8 cellular contexts compared by ENCODE assay signal in the genomic region with DNA sequence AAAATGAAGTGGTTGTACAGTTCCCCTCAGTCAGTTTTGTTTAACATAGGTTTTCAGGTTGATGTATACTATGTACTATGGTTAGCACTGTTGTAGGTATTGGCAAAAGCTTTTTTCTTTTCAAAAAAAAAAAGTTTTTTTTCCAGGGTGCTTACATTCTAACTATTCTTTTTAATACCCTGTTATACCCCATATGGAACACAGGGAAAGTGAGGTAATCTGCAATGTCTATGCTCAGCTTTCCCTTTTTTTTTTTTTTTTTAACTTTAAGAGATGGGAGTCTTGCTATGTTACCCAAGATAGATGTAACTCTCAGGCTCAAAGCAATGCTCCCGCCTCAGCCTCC. TPM values are rescaled to one million over a fixed set of nuclear protein-coding genes. Genes with fewer than 3 reads are reported as not detected.
DNase-seq lines count a peak whose midpoint lies in the region; ATAC-seq and TF ChIP-seq lines count a peak whose summit lies in the region.

No MANE protein-coding gene starts in this region.

- no peaks in the 10 kb centered on the region for H3K27me3 ChIP-seq in esophagus (ENCODE audit: control insufficient read depth in 1 of 2, insufficient read depth in 2 of 2, low read length in 2 of 2)
- no peaks in the 10 kb centered on the region for H3K27me3 ChIP-seq in psoas muscle (ENCODE audit: insufficient read depth in 3 of 3, low read length in 2 of 3)

- H3K4me1 ChIP-seq in esophagus (ENCODE audit: control insufficient read depth in 2 of 2, insufficient read depth in 2 of 2, low read length in 1 of 2) (no peaks in the 10 kb centered on the region), psoas muscle (peaks cover 6% of the 10 kb centered on the region)

- intact Hi-C loops in psoas muscle (cut with DNase I): no loop called here

- H3K27ac ChIP-seq in esophagus (ENCODE audit: low read depth in 2 of 2, low read length in 1 of 2): peak overlapping the region; percentile 52 to 87
- H3K27ac ChIP-seq in psoas muscle: peak overlapping the region; percentile 67

- H3K9me3 ChIP-seq in esophagus (ENCODE audit: control insufficient read depth in 2 of 2, insufficient read depth in 1 of 2, low read depth in 1 of 2, low read length in 1 of 2): no peaks in the 10 kb centered on the region
- H3K9me3 ChIP-seq in psoas muscle: no peaks in the 10 kb centered on the region

- 3 to 5% methylated on average over 1 of the region's 1 CpG for WGBS in esophagus, 2 donors
- 0 to 2% (median 0%) methylated on average over 1 of the region's 1 CpG for WGBS in psoas muscle, 3 donors

- ATAC-seq in GM18909 (IDR thresholded peaks at IDR 0.05; ENCODE audit: poor library complexity, unreplicated experiment) (peak; percentile 1), psoas muscle (peak in 3 of 4 donors; percentile 1 to 4 (median 2)), GM18511 (IDR thresholded peaks at IDR 0.05; ENCODE audit: unreplicated experiment) (no peak)

- TF ChIP-seq CTCF in psoas muscle (IDR thresholded peaks at IDR 0.05): no peak

- H3K36me3 ChIP-seq in esophagus (ENCODE audit: control insufficient read depth in 2 of 2, insufficient read depth in 2 of 2, low read length in 1 of 2) (peaks cover 0 to 3% of the 10 kb centered on the region in 2 donors), psoas muscle (ENCODE audit: insufficient read depth in 1 of 2, low read depth in 1 of 2) (peaks cover 0 to 56% of the 10 kb centered on the region in 2 donors)

- DNase-seq in RKO (ENCODE audit: low spot score): peak; percentile 9
- no peak for DNase-seq in psoas muscle
- no peak for DNase-seq in dermis blood vessel endothelial cell
- no peak for DNase-seq in NOMO-1 treated with dmso at 0.1 percent for 144 hours (lab: John Stamatoyannopoulos, UW; ENCODE audit: unreplicated experiment)
- DNase-seq in effector CD8-positive, alpha-beta T cell (lab: John Stamatoyannopoulos, UW): no peak

- H3K4me3 ChIP-seq in esophagus (ENCODE audit: low read depth in 1 of 2, low read length in 2 of 2) (peak overlapping the region; percentile 79 to 95), psoas muscle (peak overlapping the region; percentile 88)

RNA-seq across cellular contexts. Expression of gene CCDC138, which starts 0.6 kb away (rescaled TPM):
- polyA plus RNA-seq in esophagus (1 to 10 TPM; 2.5 to 2.8 TPM), psoas muscle (1 to 10 TPM in 2 of 3 donors, under 1 TPM in 1; 0.79 to 1.5 (median 1.0) TPM)
- total RNA-seq in psoas muscle (1 to 10 TPM in 3 of 4 donors, under 1 TPM in 1; 0.39 to 2.4 (median 1.5) TPM), dermis blood vessel endothelial cell (7.8 and 8.8 TPM in 2 replicates)
